In the genomic region with DNA sequence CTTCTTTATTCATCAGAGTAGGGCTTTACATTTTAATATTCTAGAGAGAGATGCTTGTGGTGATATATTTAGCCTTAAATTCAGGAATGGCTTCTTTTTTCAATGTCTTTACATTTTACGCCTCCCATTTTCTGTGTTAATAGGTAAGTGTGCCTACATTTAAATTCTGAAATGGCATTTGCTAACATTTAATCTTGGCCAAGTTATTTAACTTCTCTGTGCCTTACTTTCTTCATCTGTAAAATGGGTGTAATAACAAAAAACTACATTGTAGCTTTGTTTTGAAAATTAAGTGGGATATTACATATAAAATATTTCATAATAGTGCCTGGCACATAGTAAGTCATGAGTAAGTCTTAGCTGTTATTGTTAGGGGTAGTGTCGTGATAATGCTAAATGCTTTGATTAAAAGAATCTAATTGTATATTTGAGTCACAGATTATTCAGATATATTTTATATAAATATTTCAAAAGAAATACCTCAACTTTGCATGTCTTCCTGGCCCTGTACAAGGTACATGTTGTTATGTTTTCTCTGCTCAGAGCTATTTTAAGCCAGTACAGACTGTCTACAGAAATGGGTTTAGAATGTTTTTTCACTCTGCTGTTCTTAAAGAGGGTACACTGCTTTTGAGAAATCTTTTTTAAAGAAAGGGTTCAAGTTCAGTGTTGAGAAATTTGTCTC, we compare ENCODE assay signal across 24 cellular contexts. TPM values are rescaled to one million over a fixed set of nuclear protein-coding genes. Genes with fewer than 3 reads are reported as not detected.
A peak's percentile ranks its signal among the peaks of the same experiment; 100 is the strongest.
DNase-seq lines count a peak whose midpoint lies in the region; ATAC-seq, FAIRE-seq and TF ChIP-seq lines count a peak whose summit lies in the region.
"Had no signal": no experiment of that assay in that cellular context is flagged by ENCODE, and none has a peak within 500 bp of the region (broad histone marks: within the 10 kb centered on the region; RNA-seq: fewer than 3 reads in every experiment).

No MANE protein-coding gene starts in this region.

- H3K27me3 ChIP-seq in MM.1S (replicated peaks; ENCODE audit: insufficient read depth, low read length): no peaks in the 10 kb centered on the region
- no peaks in the 10 kb centered on the region for H3K27me3 ChIP-seq in esophagus muscularis mucosa
- no peaks in the 10 kb centered on the region for H3K27me3 ChIP-seq in suprapubic skin
- H3K27me3 ChIP-seq: BE2C had no signal

- H3F3A ChIP-seq in MM.1S (ENCODE audit: insufficient read depth, low read length): peaks cover 41% of the 10 kb centered on the region

- FAIRE-seq in A549 (lab: Jason Lieb, UNC): no peak
- FAIRE-seq: astrocyte, G401.6 had no signal

- no peak overlapping the region for H3K4me2 ChIP-seq in A549
- peak overlapping the region; percentile 66 for H3K4me2 ChIP-seq in MM.1S (ENCODE audit: low read depth, low read length)

- intact Hi-C loops in esophagus muscularis mucosa (cut with DNase I): no loop called here

- H3K27ac ChIP-seq in A549 (no peak overlapping the region; a peak in 1 of 6 replicates), MM.1S (ENCODE audit: low read length) (peak overlapping the region; percentile 64; the same call in 1 of the 2 replicates), esophagus muscularis mucosa (replicated peaks in 1 of 4) (peak overlapping the region; percentile 51 to 74 (median 62)), suprapubic skin (peak overlapping the region; percentile 2)

- H3K79me2 ChIP-seq in MM.1S (ENCODE audit: low read length): peaks cover 98% of the 10 kb centered on the region

- no peak overlapping the region for H3K4me3 ChIP-seq in A549
- H3K4me3 ChIP-seq in MM.1S (ENCODE audit: low read length): peak overlapping the region; percentile 28; the same call in 1 of the 2 replicates
- H3K4me3 ChIP-seq in esophagus muscularis mucosa: no peak overlapping the region
- H3K4me3 ChIP-seq in suprapubic skin: no peak overlapping the region
- H3K4me3 ChIP-seq: HAP-1 had no signal

- CTCF ChIA-PET in A549 (lab: Yijun Ruan, JAX): no interaction called here

- TF ChIP-seq POLR2A in A549 (IDR thresholded peaks at IDR 0.05; ENCODE audit: low read length) (no peak), esophagus muscularis mucosa (IDR thresholded peaks at IDR 0.05; ENCODE audit: low read depth) (no peak), suprapubic skin (IDR thresholded peaks at IDR 0.05) (no peak)

- TF ChIP-seq RAD21 in A549 (conservative IDR thresholded peaks at IDR 0.05 in 1 of 2, IDR thresholded peaks at IDR 0.05 in 1 of 2): no peak

- no peak for DNase-seq in A549 (ENCODE audit: low read depth in 1 of 2, low spot score in 1 of 2)
- no peak for DNase-seq in MM.1S
- no peak for DNase-seq in esophagus muscularis mucosa (ENCODE audit: extremely low spot score)
- DNase-seq in suprapubic skin (ENCODE audit: low spot score in 2 of 2): no peak
- DNase-seq in COLO829 (ENCODE audit: low spot score): no peak
- DNase-seq in DMS114 treated with DMSO at 0.1 percent for 48 hours (lab: John Stamatoyannopoulos, UW; ENCODE audit: unreplicated experiment): no peak
- DNase-seq in NCI-H1092 treated with DMSO at 0.1 percent for 48 hours (lab: John Stamatoyannopoulos, UW): no peak
- DNase-seq: activated CD4-positive, alpha-beta T cell treated with anti-CD3 and anti-CD28 coated beads for 4 hours; activated CD8-positive, alpha-beta memory T cell treated with anti-CD3 and anti-CD28 coated beads for 24 hours; activated effector memory CD4-positive, alpha-beta T cell treated with Interleukin-2 at 50 U/mL for 16 hours; BE2C; caudate nucleus; CD8-positive, alpha-beta memory T cell; DMS53; midbrain; NCI-H146; NCI-H446 treated with DMSO at 0.1 percent for 48 hours; T-helper 2 cell had no signal

- H3K36me3 ChIP-seq in MM.1S (replicated peaks; ENCODE audit: insufficient read depth, low read length) (no peaks in the 10 kb centered on the region), esophagus muscularis mucosa (no peaks in the 10 kb centered on the region), suprapubic skin (no peaks in the 10 kb centered on the region)
- H3K36me3 ChIP-seq: BE2C, HAP-1 had no signal

- POLR2A ChIA-PET in A549 (lab: Yijun Ruan, JAX): no interaction called here

- H3K9me2 ChIP-seq in MM.1S (replicated peaks; ENCODE audit: insufficient read depth, low read length): no peaks in the 10 kb centered on the region

- H3K9me3 ChIP-seq in A549: no peaks in the 10 kb centered on the region
- H3K9me3 ChIP-seq in MM.1S (replicated peaks; ENCODE audit: insufficient read depth, low read length): no peaks in the 10 kb centered on the region
- H3K9me3 ChIP-seq in esophagus muscularis mucosa: no peaks in the 10 kb centered on the region
- no peaks in the 10 kb centered on the region for H3K9me3 ChIP-seq in suprapubic skin
- H3K9me3 ChIP-seq: BE2C, HAP-1 had no signal

- H3K4me1 ChIP-seq in A549 (peaks cover 21% of the 10 kb centered on the region), MM.1S (ENCODE audit: low read length) (peaks cover 72% of the 10 kb centered on the region), esophagus muscularis mucosa (peaks cover 12 to 28% (median 21%) of the 10 kb centered on the region in 4 donors), suprapubic skin (peaks cover 37% of the 10 kb centered on the region)

- peak overlapping the region; percentile 19; the same call in 1 of the 2 replicates for H3K9ac ChIP-seq in MM.1S (ENCODE audit: low read length)

- no peak for ATAC-seq in A549
- ATAC-seq in HG02840 (IDR thresholded peaks at IDR 0.05; ENCODE audit: low FRiP score, unreplicated experiment): no peak
- ATAC-seq: left lobe of liver; natural killer cell treated with Interleukin-12 subunit alpha and Interleukin-12 subunit beta and Interleukin-15 and Interleukin-18, amount 100 ng/mL, for 72 hours had no signal

- no peak for TF ChIP-seq CTCF in A549 (IDR thresholded peaks at IDR 0.05)
- TF ChIP-seq CTCF in MM.1S (IDR thresholded peaks at IDR 0.05; ENCODE audit: low read length): no peak
- no peak for TF ChIP-seq CTCF in esophagus muscularis mucosa (IDR thresholded peaks at IDR 0.05)
- TF ChIP-seq CTCF in suprapubic skin (IDR thresholded peaks at IDR 0.05): no peak

- no peaks in the 10 kb centered on the region for H4K20me1 ChIP-seq in MM.1S (ENCODE audit: insufficient read depth, low read length)

- WGBS in A549 (ENCODE audit: missing lambda C conversion rate): 90% methylated on average over 2 of the region's 2 CpGs
- 90% methylated on average over 2 of the region's 2 CpGs for WGBS in esophagus muscularis mucosa
- 90% methylated on average over 2 of the region's 2 CpGs for WGBS in suprapubic skin

- no peak for TF ChIP-seq EP300 in A549 (IDR thresholded peaks at IDR 0.05)
- TF ChIP-seq EP300 in esophagus muscularis mucosa (IDR thresholded peaks at IDR 0.05): no peak
- no peak for TF ChIP-seq EP300 in suprapubic skin (IDR thresholded peaks at IDR 0.05)

- no peak overlapping the region for H2AFZ ChIP-seq in MM.1S (ENCODE audit: low read length)

TF ChIP-seq in A549, 52 proteins besides CTCF, POLR2A, EP300 and RAD21:
- TF ChIP-seq KDM1A (IDR thresholded peaks at IDR 0.05; ENCODE audit: low read depth) (0 out of 2 replicates have a peak, but pooled peaks have one; percentile 35), RNF2 (IDR thresholded peaks at IDR 0.05; ENCODE audit: borderline replicate concordance, low read depth) (no peak)

RNA-seq across cellular contexts. Expression of a gene that starts 18.8 kb away (rescaled TPM):
- 11.8 and 16.1 TPM in 2 replicates for polyA plus RNA-seq in A549 (2011; rRNA removed)
- 3.1 and 3.2 TPM in 2 replicates for polyA plus RNA-seq in A549 (2012; cell fraction: cytosol; rRNA removed)
- polyA plus RNA-seq in A549 (2012; cell fraction: nucleus; rRNA removed): 1.8 and 3.5 TPM in 2 replicates
- 9.0 to 11.5 TPM (median 10.8 TPM) in 3 replicates for polyA plus RNA-seq in A549 (2017; fragmentation: RNase III; extraction: RNeasy Plus Mini Kit Qiagen cat#74134 plus additional on column Dnase treatment)
- 12.3 and 14.6 TPM in 2 replicates for polyA minus RNA-seq in A549 (2011; rRNA and poly(A)+ RNA removed)
- total RNA-seq in esophagus muscularis mucosa: 10 to 100 TPM in 3 of 4 donors, 1 to 10 TPM in 1; 10.0 to 12.1 (median 11.1) TPM
- 10 to 100 TPM; 13.6 to 33.2 (median 22.2) TPM for total RNA-seq in suprapubic skin
- polyA plus RNA-seq: CD8-positive, alpha-beta memory T cell had no signal

Comparison
In these comparisons a context has a peak if more than half of its experiments do, and no peak if none do; other contexts are left out.
1. H3K27ac ChIP-seq: peak in MM.1S (single experiment), esophagus muscularis mucosa (4 of 4) and suprapubic skin (single experiment); none in A549 (0 of 2).